In the genomic region with DNA sequence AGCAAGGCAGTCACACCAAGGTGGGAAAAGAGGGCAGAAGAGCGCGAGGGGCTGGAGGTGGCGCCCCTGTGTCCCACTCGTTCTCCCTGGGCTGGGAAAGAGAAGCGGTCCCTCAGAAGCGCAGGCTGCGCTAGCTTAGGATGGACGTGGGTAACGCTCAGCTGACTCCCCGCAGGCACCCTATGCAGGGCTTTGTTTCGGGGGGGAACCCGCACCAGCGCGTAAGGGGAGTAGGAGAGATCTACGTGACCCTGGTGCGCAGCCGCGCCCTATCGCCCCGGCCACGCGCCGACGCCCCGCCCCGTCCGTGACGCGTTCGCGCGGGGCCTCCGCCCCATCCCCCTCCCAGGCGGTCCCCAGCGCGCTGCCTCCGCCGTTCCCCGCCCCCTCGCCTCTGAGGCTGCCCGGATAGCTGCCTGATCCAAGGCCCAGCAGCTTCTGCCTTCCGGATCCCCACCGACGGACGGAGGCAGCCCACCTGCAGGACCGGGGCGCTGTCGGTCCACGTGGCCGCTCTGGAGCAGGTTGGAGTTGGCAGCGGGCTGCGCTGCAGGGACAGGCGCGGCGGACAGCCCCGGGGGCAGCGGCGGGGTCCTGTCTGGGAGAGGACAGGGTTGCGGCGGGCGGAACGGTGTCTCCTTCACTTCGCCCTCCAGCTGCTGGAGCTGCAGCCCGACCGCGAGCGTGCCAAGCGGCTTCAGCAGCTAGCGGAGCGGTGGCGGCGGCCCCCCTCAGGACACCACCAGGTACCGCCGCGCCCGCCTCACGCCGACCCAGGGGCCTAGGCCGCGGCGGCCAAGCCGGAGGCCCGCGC, we compare ENCODE assay signal across 1 cellular context.
TF ChIP-seq lines count a peak whose summit lies in the region.

Gene VDAC2 (plus strand): TSS at position 604 of the 814 bp plus-strand sequence. CDS start 363 bp downstream, outside the sequence.

TF ChIP-seq in HepG2, 621 proteins besides CTCF, POLR2A, EP300 and RAD21 (continued from another document and continues in another):
- TF ChIP-seq, protein P1, sequence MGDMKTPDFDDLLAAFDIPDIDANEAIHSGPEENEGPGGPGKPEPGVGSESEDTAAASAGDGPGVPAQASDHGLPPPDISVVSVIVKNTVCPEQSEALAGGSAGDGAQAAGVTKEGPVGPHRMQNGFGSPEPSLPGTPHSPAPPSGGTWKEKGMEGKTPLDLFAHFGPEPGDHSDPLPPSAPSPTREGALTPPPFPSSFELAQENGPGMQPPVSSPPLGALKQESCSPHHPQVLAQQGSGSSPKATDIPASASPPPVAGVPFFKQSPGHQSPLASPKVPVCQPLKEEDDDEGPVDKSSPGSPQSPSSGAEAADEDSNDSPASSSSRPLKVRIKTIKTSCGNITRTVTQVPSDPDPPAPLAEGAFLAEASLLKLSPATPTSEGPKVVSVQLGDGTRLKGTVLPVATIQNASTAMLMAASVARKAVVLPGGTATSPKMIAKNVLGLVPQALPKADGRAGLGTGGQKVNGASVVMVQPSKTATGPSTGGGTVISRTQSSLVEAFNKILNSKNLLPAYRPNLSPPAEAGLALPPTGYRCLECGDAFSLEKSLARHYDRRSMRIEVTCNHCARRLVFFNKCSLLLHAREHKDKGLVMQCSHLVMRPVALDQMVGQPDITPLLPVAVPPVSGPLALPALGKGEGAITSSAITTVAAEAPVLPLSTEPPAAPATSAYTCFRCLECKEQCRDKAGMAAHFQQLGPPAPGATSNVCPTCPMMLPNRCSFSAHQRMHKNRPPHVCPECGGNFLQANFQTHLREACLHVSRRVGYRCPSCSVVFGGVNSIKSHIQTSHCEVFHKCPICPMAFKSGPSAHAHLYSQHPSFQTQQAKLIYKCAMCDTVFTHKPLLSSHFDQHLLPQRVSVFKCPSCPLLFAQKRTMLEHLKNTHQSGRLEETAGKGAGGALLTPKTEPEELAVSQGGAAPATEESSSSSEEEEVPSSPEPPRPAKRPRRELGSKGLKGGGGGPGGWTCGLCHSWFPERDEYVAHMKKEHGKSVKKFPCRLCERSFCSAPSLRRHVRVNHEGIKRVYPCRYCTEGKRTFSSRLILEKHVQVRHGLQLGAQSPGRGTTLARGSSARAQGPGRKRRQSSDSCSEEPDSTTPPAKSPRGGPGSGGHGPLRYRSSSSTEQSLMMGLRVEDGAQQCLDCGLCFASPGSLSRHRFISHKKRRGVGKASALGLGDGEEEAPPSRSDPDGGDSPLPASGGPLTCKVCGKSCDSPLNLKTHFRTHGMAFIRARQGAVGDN (CRISPR knock-in tag; IDR thresholded peaks at IDR 0.05), result peak; percentile 87
- TF ChIP-seq ZNF484 (CRISPR knock-in tag; IDR thresholded peaks at IDR 0.05; ENCODE audit: borderline replicate concordance, low read depth) (no peak), GPBP1L1 (CRISPR knock-in tag; IDR thresholded peaks at IDR 0.05) (no peak), E2F2 (CRISPR knock-in tag; IDR thresholded peaks at IDR 0.05; ENCODE audit: borderline replicate concordance) (no peak; the same call in 1 of the 2 replicates), LBX2 (CRISPR knock-in tag; IDR thresholded peaks at IDR 0.05; ENCODE audit: borderline replicate concordance) (no peak; the same call in 1 of the 2 replicates), KDM6A (CRISPR knock-in tag; IDR thresholded peaks at IDR 0.05; ENCODE audit: low read depth) (0 out of 2 replicates have a peak, but pooled peaks have one; percentile 37), MTF1 (CRISPR knock-in tag; IDR thresholded peaks at IDR 0.05) (no peak), FOXC1 (CRISPR knock-in tag; IDR thresholded peaks at IDR 0.05; ENCODE audit: borderline replicate concordance) (0 out of 2 replicates have a peak, but pooled peaks have one; percentile 16), ATF4 (CRISPR knock-in tag; IDR thresholded peaks at IDR 0.05) (peak in 1 of 2 experiments; percentile 22; a peak in 1 of 4 replicates), ZBTB14 (CRISPR knock-in tag; IDR thresholded peaks at IDR 0.05) (peak; percentile 46; the same call in 1 of the 2 replicates), MAF1 (CRISPR knock-in tag; IDR thresholded peaks at IDR 0.05; ENCODE audit: borderline replicate concordance) (no peak), NFYB (CRISPR knock-in tag; IDR thresholded peaks at IDR 0.05) (no peak), ETV6 (CRISPR knock-in tag; conservative IDR thresholded peaks at IDR 0.05) (peak; percentile 89), ZNF674 (CRISPR knock-in tag; IDR thresholded peaks at IDR 0.05; ENCODE audit: low read depth) (no peak), FOSL1 (CRISPR knock-in tag; IDR thresholded peaks at IDR 0.05; ENCODE audit: borderline replicate concordance) (no peak), HMGA1 (CRISPR knock-in tag; conservative IDR thresholded peaks at IDR 0.05) (no peak), ZNF749 (CRISPR knock-in tag; IDR thresholded peaks at IDR 0.05; ENCODE audit: borderline replicate concordance) (peak; percentile 32; the same call in 1 of the 2 replicates), THAP11 (CRISPR knock-in tag; IDR thresholded peaks at IDR 0.05) (peak; percentile 91), ZNF816 (CRISPR knock-in tag; IDR thresholded peaks at IDR 0.05; ENCODE audit: borderline replicate concordance) (no peak; the same call in 1 of the 2 replicates), MYC (CRISPR knock-in tag; IDR thresholded peaks at IDR 0.05; ENCODE audit: borderline replicate concordance) (peak; percentile 92), KDM5A (IDR thresholded peaks at IDR 0.05; ENCODE audit: borderline replicate concordance, low read length) (peak; percentile 92; the same call in 1 of the 2 replicates), SCMH1 (CRISPR knock-in tag; IDR thresholded peaks at IDR 0.05; ENCODE audit: borderline replicate concordance) (no peak), HNRNPL (IDR thresholded peaks at IDR 0.05; ENCODE audit: low read depth, low read length) (no peak), SIX4 (CRISPR knock-in tag; IDR thresholded peaks at IDR 0.05) (peak; percentile 56), JUND (CRISPR knock-in tag; IDR thresholded peaks at IDR 0.05) (0 out of 2 replicates have a peak, but pooled peaks have one; percentile 33), THAP8 (CRISPR knock-in tag; IDR thresholded peaks at IDR 0.05; ENCODE audit: borderline replicate concordance) (0 out of 2 replicates have a peak, but pooled peaks have one; percentile 88), ZNF607 (CRISPR knock-in tag; IDR thresholded peaks at IDR 0.05; ENCODE audit: borderline replicate concordance) (peak; percentile 96)
- TF ChIP-seq, protein P2, sequence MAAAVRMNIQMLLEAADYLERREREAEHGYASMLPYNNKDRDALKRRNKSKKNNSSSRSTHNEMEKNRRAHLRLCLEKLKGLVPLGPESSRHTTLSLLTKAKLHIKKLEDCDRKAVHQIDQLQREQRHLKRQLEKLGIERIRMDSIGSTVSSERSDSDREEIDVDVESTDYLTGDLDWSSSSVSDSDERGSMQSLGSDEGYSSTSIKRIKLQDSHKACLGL (CRISPR knock-in tag; IDR thresholded peaks at IDR 0.05), result no peak
- TF ChIP-seq, protein P3, sequence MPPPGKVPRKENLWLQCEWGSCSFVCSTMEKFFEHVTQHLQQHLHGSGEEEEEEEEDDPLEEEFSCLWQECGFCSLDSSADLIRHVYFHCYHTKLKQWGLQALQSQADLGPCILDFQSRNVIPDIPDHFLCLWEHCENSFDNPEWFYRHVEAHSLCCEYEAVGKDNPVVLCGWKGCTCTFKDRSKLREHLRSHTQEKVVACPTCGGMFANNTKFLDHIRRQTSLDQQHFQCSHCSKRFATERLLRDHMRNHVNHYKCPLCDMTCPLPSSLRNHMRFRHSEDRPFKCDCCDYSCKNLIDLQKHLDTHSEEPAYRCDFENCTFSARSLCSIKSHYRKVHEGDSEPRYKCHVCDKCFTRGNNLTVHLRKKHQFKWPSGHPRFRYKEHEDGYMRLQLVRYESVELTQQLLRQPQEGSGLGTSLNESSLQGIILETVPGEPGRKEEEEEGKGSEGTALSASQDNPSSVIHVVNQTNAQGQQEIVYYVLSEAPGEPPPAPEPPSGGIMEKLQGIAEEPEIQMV (CRISPR knock-in tag; IDR thresholded peaks at IDR 0.05; ENCODE audit: low read depth), result peak; percentile 88
- TF ChIP-seq, protein P4, sequence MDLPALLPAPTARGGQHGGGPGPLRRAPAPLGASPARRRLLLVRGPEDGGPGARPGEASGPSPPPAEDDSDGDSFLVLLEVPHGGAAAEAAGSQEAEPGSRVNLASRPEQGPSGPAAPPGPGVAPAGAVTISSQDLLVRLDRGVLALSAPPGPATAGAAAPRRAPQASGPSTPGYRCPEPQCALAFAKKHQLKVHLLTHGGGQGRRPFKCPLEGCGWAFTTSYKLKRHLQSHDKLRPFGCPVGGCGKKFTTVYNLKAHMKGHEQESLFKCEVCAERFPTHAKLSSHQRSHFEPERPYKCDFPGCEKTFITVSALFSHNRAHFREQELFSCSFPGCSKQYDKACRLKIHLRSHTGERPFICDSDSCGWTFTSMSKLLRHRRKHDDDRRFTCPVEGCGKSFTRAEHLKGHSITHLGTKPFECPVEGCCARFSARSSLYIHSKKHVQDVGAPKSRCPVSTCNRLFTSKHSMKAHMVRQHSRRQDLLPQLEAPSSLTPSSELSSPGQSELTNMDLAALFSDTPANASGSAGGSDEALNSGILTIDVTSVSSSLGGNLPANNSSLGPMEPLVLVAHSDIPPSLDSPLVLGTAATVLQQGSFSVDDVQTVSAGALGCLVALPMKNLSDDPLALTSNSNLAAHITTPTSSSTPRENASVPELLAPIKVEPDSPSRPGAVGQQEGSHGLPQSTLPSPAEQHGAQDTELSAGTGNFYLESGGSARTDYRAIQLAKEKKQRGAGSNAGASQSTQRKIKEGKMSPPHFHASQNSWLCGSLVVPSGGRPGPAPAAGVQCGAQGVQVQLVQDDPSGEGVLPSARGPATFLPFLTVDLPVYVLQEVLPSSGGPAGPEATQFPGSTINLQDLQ (CRISPR knock-in tag; IDR thresholded peaks at IDR 0.05), result 0 out of 2 replicates have a peak, but pooled peaks have one; percentile 25
- TF ChIP-seq, protein P5, sequence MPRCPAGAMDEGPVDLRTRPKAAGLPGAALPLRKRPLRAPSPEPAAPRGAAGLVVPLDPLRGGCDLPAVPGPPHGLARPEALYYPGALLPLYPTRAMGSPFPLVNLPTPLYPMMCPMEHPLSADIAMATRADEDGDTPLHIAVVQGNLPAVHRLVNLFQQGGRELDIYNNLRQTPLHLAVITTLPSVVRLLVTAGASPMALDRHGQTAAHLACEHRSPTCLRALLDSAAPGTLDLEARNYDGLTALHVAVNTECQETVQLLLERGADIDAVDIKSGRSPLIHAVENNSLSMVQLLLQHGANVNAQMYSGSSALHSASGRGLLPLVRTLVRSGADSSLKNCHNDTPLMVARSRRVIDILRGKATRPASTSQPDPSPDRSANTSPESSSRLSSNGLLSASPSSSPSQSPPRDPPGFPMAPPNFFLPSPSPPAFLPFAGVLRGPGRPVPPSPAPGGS (CRISPR knock-in tag; IDR thresholded peaks at IDR 0.05), result 0 out of 2 replicates have a peak, but pooled peaks have one; percentile 58
- TF ChIP-seq, protein P6, sequence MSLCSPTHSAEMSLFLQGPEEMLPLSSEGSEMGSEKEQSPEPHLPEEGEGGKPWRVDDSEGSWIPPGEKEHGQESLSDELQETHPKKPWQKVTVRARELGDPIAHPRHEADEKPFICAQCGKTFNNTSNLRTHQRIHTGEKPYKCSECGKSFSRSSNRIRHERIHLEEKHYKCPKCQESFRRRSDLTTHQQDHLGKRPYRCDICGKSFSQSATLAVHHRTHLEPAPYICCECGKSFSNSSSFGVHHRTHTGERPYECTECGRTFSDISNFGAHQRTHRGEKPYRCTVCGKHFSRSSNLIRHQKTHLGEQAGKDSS (CRISPR knock-in tag; IDR thresholded peaks at IDR 0.05; ENCODE audit: borderline replicate concordance, low read depth), result peak; percentile 76; the same call in 1 of the 2 replicates
